In the genomic region with DNA sequence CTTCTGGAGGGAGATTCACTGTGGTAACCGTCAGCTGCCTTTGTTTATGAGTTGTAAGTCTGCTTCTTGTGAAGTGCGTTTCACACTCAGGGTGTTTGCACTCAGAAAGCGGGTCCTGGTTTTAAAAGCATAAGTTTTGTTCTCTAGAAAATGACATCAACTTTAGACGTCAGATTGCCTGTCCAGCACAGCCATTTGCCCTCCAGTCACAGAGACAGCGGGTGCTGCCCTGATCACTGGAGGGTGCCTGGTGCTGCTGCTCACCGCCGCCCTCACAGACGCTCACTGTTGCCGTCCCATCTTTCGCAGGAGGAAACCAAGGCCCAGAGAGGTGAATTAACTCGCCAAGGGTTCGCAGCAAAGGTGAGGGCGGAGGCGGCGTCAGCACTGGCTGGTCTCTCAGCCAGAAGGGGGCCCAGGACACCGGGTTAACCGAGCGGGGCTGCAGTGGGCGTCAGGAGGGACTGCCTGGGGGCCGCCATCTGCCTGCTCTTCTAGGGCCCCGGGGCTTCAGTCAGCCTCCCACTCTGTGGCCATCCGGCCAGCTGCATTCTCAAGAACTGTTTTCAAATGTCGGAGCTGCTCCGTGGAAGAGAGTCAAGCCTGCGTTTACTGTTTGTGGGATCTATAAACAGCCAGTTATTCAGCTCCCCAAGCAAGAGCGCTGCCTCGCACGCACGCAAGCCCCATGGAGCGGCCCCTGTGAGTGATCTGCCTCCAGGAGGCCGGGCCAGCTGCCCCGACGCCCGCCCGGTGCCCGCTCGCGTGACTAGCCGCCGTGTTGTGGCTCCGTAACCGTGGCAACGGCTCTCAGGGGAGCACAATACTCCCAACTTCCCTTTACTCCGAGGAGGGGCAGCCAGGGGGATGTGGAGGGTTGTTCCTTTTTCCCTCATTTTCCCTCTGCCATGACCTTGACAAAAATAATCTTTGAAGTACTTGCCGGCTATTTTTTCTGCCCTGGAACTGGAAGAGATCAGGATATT, we compare ENCODE assay signal across 9 cellular contexts. TPM values are rescaled to one million over a fixed set of nuclear protein-coding genes. Genes with fewer than 3 reads are reported as not detected.
DNase-seq lines count a peak whose midpoint lies in the region; ATAC-seq, FAIRE-seq and TF ChIP-seq lines count a peak whose summit lies in the region.
"Had no signal": no experiment of that assay in that cellular context is flagged by ENCODE, and none has a peak within 500 bp of the region (broad histone marks: within the 10 kb centered on the region; RNA-seq: fewer than 3 reads in every experiment).

No MANE protein-coding gene starts in this region.

- H3K4ac ChIP-seq in neuronal stem cell (ENCODE audit: low read length) = no peak overlapping the region

- peak overlapping the region; percentile 100 for H2BK12ac ChIP-seq in neuronal stem cell (ENCODE audit: low read length)

- peaks cover 4% of the 10 kb centered on the region for H3K27me3 Mint-ChIP-seq in activated CD8-positive, alpha-beta memory T cell treated with anti-CD3 and anti-CD28 coated beads, Interleukin-2, amount 10 ng/mL, durations not matched to agents 7 days and 5 days

- CTCF ChIA-PET in activated CD8-positive, alpha-beta memory T cell treated with anti-CD3 and anti-CD28 coated beads, Interleukin-2, amount 10 ng/mL, durations not matched to agents 7 days and 5 days (lab: Charles Lee) = interaction anchor here (0.8 kb wide), 1 partner anchor 31 kb away, joined by 3 read pairs; no protein-coding TSS in a partner anchor

- peak overlapping the region; percentile 98 for H2AK5ac ChIP-seq in neuronal stem cell (ENCODE audit: low read depth, low read length)

- no peaks in the 10 kb centered on the region for H3K36me3 ChIP-seq in neuronal stem cell (replicated peaks in 1 of 2; ENCODE audit: control insufficient read depth in 2 of 2, insufficient read depth in 2 of 2, low read length in 2 of 2)
- H3K36me3 ChIP-seq in urinary bladder (ENCODE audit: insufficient read depth) = no peaks in the 10 kb centered on the region

- peaks cover under 1% of the 10 kb centered on the region for H3K79me1 ChIP-seq in neuronal stem cell (ENCODE audit: low read depth, low read length)

- no peak overlapping the region for H3K4me3 Mint-ChIP-seq in activated CD8-positive, alpha-beta memory T cell treated with anti-CD3 and anti-CD28 coated beads, Interleukin-2, amount 10 ng/mL, durations not matched to agents 7 days and 5 days

- peak overlapping the region; percentile 98 for H3K18ac ChIP-seq in neuronal stem cell (ENCODE audit: low read length)

- H3K4me3 ChIP-seq in foreskin fibroblast (ENCODE audit: low read depth in 1 of 2, low read length in 2 of 2) (peak overlapping the region; percentile 31 to 43), neuronal stem cell (ENCODE audit: low read length in 2 of 2) (no peak overlapping the region), urinary bladder (ENCODE audit: low read depth, low read length) (peak overlapping the region; percentile 7)

- peak; percentile 98 for DNase-seq in CD1c-positive myeloid dendritic cell (ENCODE audit: extremely low spot score)
- DNase-seq in GM19239 (ENCODE audit: insufficient read length, low spot score) = peak; percentile 63
- peak; percentile 92 for DNase-seq in NCI-H2196 treated with DMSO at 0.1 percent for 48 hours (lab: John Stamatoyannopoulos, UW; ENCODE audit: unreplicated experiment)
- peak; percentile 66 for DNase-seq in activated CD8-positive, alpha-beta memory T cell treated with anti-CD3 and anti-CD28 coated beads, Interleukin-2, amount 10 ng/mL, durations not matched to agents 7 days and 5 days
- DNase-seq in foreskin fibroblast = peak; percentile 98 to 99
- peak; percentile 80 for DNase-seq in neuronal stem cell (ENCODE audit: low spot score)

- H3K27ac ChIP-seq in neuronal stem cell (replicated peaks; ENCODE audit: low read length) (no peak overlapping the region), urinary bladder (ENCODE audit: low read depth) (peak overlapping the region; percentile 89)

- H4K8ac ChIP-seq in neuronal stem cell (ENCODE audit: low read depth, low read length) = peak overlapping the region; percentile 84

- ATAC-seq in HG03175 (IDR thresholded peaks at IDR 0.05; ENCODE audit: unreplicated experiment) = peak; percentile 79
- ATAC-seq in activated CD8-positive, alpha-beta memory T cell treated with anti-CD3 and anti-CD28 coated beads, Interleukin-2, amount 10 ng/mL, durations not matched to agents 7 days and 5 days = peak; percentile 60
- ATAC-seq: Panc1 had no signal

- no peaks in the 10 kb centered on the region for H3K27me3 ChIP-seq in neuronal stem cell (ENCODE audit: control insufficient read depth in 3 of 3, insufficient read depth in 3 of 3, low read depth in 1 of 3, low read length in 3 of 3)

- H4K91ac ChIP-seq in neuronal stem cell (ENCODE audit: low read depth, low read length, poor library complexity) = peak overlapping the region; percentile 98

- H3K9me3 Mint-ChIP-seq in activated CD8-positive, alpha-beta memory T cell treated with anti-CD3 and anti-CD28 coated beads, Interleukin-2, amount 10 ng/mL, durations not matched to agents 7 days and 5 days (ENCODE audit: low read depth) = no peaks in the 10 kb centered on the region

- peak; percentile 95 for FAIRE-seq in GM19239 (lab: Jason Lieb, UNC)

- H2BK120ac ChIP-seq in neuronal stem cell (ENCODE audit: low read depth, low read length) = peak overlapping the region; percentile 77

- peak overlapping the region; percentile 78 for H2AFZ ChIP-seq in neuronal stem cell (ENCODE audit: low read length)

- H3K4me1 ChIP-seq in neuronal stem cell (ENCODE audit: control insufficient read depth in 2 of 2, insufficient read depth in 1 of 2, low read depth in 1 of 2, low read length in 2 of 2) = peaks cover 16 to 27% of the 10 kb centered on the region in 2 donors
- H3K4me1 ChIP-seq in urinary bladder (ENCODE audit: insufficient read depth) = peaks cover 3% of the 10 kb centered on the region

- H3K23ac ChIP-seq in neuronal stem cell (ENCODE audit: low read depth, low read length, poor library complexity) = no peak overlapping the region

- TF ChIP-seq CTCF in foreskin fibroblast (IDR thresholded peaks at IDR 0.05; ENCODE audit: low read depth, low read length) = no peak

- no peak overlapping the region for H3K4me2 ChIP-seq in neuronal stem cell (ENCODE audit: insufficient read depth, low read length, poor library complexity, severe bottlenecking)

- peak overlapping the region; percentile 82 for H2BK15ac ChIP-seq in neuronal stem cell (ENCODE audit: low read length)

- H3K36me3 Mint-ChIP-seq in activated CD8-positive, alpha-beta memory T cell treated with anti-CD3 and anti-CD28 coated beads, Interleukin-2, amount 10 ng/mL, durations not matched to agents 7 days and 5 days = peaks cover 34% of the 10 kb centered on the region

- peaks cover 38% of the 10 kb centered on the region for H3K4me1 Mint-ChIP-seq in activated CD8-positive, alpha-beta memory T cell treated with anti-CD3 and anti-CD28 coated beads, Interleukin-2, amount 10 ng/mL, durations not matched to agents 7 days and 5 days

- H3K14ac ChIP-seq in neuronal stem cell (ENCODE audit: low read length) = peak overlapping the region; percentile 47

- no peaks in the 10 kb centered on the region for H3K9me3 ChIP-seq in neuronal stem cell (replicated peaks in 1 of 2; ENCODE audit: control insufficient read depth in 2 of 2, insufficient read depth in 1 of 2, low read depth in 1 of 2, low read length in 2 of 2)

- H2BK5ac ChIP-seq in neuronal stem cell (ENCODE audit: low read length) = peak overlapping the region; percentile 35

- no CpG with 5 or more reads among the region's 45 CpGs for WGBS in neuronal stem cell (ENCODE audit: extremely low coverage in 2 of 2, insufficient read length in 2 of 2, insufficient replicate concordance in 1 of 2), 2 donors
- 22% methylated on average over 45 of the region's 45 CpGs for WGBS in urinary bladder

- peak overlapping the region; percentile 57 for H3K9ac ChIP-seq in neuronal stem cell (ENCODE audit: low read depth, low read length, poor library complexity)

- peak overlapping the region; percentile 71 for H3K27ac Mint-ChIP-seq in activated CD8-positive, alpha-beta memory T cell treated with anti-CD3 and anti-CD28 coated beads, Interleukin-2, amount 10 ng/mL, durations not matched to agents 7 days and 5 days

RNA-seq across cellular contexts. Expression of gene EXOC3, which starts 43.4 kb away (rescaled TPM):
- total RNA-seq in activated CD8-positive, alpha-beta memory T cell treated with anti-CD3 and anti-CD28 coated beads, Interleukin-2, amount 10 ng/mL, durations not matched to agents 7 days and 5 days = 10 to 100 TPM; 68.2 to 71.2 TPM
- polyA plus RNA-seq in neuronal stem cell (2013, experiment 1 of 2) = 18.9 TPM
- polyA plus RNA-seq in neuronal stem cell (2013, experiment 2 of 2) = 18.7 TPM
- 31.7 TPM for total RNA-seq in urinary bladder
- 61.4 TPM for polyA plus RNA-seq in urinary bladder

Comparison
In these comparisons a context has a peak if more than half of its experiments do, and no peak if none do; other contexts are left out.
1. H3K4me3 ChIP-seq: peak in foreskin fibroblast (2 of 2) and urinary bladder (single experiment); none in neuronal stem cell (0 of 2).
2. Peak in every context shown above with its lines, with median percentiles within 50 percentile points of each other: DNase-seq.